Comparison of ENCODE assay signal across 1 cellular context in the genomic region with DNA sequence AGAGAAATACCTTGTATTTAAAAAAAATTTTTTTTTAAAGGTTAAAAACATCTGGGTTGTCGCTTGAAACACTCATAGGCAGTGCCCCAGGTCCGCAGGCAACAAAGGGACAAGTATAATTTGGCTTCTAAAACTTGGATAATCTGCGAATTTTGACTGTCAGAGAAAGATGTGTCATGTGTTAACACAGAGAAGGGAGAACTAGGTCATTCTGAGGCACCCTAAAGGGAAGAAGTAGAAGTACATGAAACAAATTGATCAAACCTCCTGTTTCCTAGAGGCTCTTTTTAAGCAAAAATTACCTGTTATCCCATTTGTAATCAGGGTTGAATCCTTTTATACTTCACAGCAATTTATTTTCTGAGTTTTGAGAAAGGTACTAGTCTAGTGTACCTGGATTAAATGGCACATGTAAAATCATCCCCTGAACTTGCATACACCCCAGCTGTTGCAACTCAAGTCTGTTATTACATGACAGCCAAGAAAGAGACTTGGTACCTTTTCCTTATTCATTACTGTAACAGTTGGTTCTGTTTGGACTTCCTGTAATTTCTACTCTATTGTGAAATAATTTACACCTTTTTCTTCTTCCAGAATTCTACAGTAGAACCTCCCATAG.
TF ChIP-seq lines count a peak whose summit lies in the region.

No MANE protein-coding gene starts in this region.

TF ChIP-seq in H1, 55 proteins besides CTCF, POLR2A, EP300 and RAD21:
- no peak for TF ChIP-seq TEAD4 (IDR thresholded peaks at IDR 0.05; ENCODE audit: low read depth, low read length)
- TF ChIP-seq EGR1 (IDR thresholded peaks at IDR 0.05; ENCODE audit: borderline replicate concordance, low read depth, low read length) = no peak
- TF ChIP-seq BRCA1 (IDR thresholded peaks at IDR 0.05; ENCODE audit: low read depth, low read length) = no peak
- no peak for TF ChIP-seq CHD1 (IDR thresholded peaks at IDR 0.05; ENCODE audit: low read depth, low read length)
- no peak for TF ChIP-seq POU5F1 (IDR thresholded peaks at IDR 0.05; ENCODE audit: low read depth, low read length)
- no peak for TF ChIP-seq BACH1 (IDR thresholded peaks at IDR 0.05; ENCODE audit: low read length)
- TF ChIP-seq TAF1 (IDR thresholded peaks at IDR 0.05; ENCODE audit: low read depth, low read length) = no peak
- no peak for TF ChIP-seq CBX5 (IDR thresholded peaks at IDR 0.05; ENCODE audit: low read depth, low read length)
- no peak for TF ChIP-seq JUN (IDR thresholded peaks at IDR 0.05; ENCODE audit: low read depth, low read length)
- no peak for TF ChIP-seq POLR2AphosphoS5 (IDR thresholded peaks at IDR 0.05; ENCODE audit: low read depth, low read length)
- TF ChIP-seq KDM5A (IDR thresholded peaks at IDR 0.05; ENCODE audit: low read length) = no peak
- TF ChIP-seq HDAC6 (IDR thresholded peaks at IDR 0.05; ENCODE audit: low read depth, low read length) = no peak
- no peak for TF ChIP-seq PHF8 (conservative IDR thresholded peaks at IDR 0.05; ENCODE audit: low read depth, low read length)
- no peak for TF ChIP-seq RXRA (IDR thresholded peaks at IDR 0.05; ENCODE audit: insufficient read depth, low read depth, low read length)
- TF ChIP-seq, protein P1, sequence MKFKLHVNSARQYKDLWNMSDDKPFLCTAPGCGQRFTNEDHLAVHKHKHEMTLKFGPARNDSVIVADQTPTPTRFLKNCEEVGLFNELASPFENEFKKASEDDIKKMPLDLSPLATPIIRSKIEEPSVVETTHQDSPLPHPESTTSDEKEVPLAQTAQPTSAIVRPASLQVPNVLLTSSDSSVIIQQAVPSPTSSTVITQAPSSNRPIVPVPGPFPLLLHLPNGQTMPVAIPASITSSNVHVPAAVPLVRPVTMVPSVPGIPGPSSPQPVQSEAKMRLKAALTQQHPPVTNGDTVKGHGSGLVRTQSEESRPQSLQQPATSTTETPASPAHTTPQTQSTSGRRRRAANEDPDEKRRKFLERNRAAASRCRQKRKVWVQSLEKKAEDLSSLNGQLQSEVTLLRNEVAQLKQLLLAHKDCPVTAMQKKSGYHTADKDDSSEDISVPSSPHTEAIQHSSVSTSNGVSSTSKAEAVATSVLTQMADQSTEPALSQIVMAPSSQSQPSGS (IDR thresholded peaks at IDR 0.05; ENCODE audit: low read length) = no peak
- no peak for TF ChIP-seq NANOG (IDR thresholded peaks at IDR 0.05; ENCODE audit: insufficient read depth, low read depth, low read length, poor library complexity, severe bottlenecking)
- no peak for TF ChIP-seq MAFK (IDR thresholded peaks at IDR 0.05; ENCODE audit: low read depth, low read length)
- TF ChIP-seq, protein P2, sequence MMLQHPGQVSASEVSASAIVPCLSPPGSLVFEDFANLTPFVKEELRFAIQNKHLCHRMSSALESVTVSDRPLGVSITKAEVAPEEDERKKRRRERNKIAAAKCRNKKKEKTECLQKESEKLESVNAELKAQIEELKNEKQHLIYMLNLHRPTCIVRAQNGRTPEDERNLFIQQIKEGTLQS (IDR thresholded peaks at IDR 0.05; ENCODE audit: insufficient read depth, low read depth, low read length) = no peak
